ENCODE assay signal across 8 cellular contexts in the genomic region with DNA sequence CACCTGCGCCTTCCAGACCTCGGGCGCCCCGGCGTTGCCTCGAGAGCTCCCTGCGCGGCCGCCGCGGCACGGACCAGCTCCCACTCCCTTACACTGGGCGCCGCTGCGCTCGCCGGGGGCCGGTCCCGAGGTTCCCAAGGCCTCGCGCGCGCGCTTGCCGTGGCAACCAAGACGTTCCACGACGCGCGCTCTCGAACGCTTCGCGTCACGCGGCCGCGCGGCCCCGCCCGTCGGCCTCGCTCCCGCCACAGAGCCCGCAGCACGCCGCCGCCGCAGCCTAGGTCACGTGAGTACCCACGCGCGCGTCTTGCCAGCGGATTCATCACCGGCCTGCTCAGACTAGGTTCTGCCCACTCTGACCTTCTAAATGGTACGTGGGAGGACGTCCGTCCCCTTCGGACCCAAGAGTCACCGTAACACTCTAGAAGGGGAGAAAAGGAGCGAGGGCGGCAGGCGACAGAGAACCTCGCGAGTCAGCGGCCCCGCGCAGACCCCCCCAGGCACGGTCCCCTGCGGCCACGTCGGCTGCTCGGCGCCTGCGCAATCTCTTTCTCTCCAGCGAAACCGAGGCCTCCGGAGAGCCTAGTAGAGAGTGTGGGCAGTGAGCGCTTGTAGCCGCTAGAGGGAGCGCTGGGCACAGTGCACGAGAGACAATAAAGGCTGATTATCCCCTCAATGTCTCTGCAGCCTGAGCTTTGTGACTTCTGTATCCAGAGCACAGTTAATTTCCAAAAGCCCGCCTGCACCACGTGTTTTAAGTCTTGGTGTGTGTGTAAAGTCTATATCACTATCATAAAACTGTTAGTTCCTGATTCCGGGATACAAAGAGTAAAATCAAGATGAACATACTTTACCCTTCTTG. TPM values are rescaled to one million over a fixed set of nuclear protein-coding genes. Genes with fewer than 3 reads are reported as not detected.
DNase-seq lines count a peak whose midpoint lies in the region; ATAC-seq and TF ChIP-seq lines count a peak whose summit lies in the region.

A gene with protein sequence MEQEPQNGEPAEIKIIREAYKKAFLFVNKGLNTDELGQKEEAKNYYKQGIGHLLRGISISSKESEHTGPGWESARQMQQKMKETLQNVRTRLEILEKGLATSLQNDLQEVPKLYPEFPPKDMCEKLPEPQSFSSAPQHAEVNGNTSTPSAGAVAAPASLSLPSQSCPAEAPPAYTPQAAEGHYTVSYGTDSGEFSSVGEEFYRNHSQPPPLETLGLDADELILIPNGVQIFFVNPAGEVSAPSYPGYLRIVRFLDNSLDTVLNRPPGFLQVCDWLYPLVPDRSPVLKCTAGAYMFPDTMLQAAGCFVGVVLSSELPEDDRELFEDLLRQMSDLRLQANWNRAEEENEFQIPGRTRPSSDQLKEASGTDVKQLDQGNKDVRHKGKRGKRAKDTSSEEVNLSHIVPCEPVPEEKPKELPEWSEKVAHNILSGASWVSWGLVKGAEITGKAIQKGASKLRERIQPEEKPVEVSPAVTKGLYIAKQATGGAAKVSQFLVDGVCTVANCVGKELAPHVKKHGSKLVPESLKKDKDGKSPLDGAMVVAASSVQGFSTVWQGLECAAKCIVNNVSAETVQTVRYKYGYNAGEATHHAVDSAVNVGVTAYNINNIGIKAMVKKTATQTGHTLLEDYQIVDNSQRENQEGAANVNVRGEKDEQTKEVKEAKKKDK (minus strand): TSS at position 173 of the 862 bp plus-strand sequence. CDS start 10,564 bp downstream, outside the sequence.

- ATAC-seq in GM19372 (IDR thresholded peaks at IDR 0.05; ENCODE audit: low read depth, unreplicated experiment): peak; percentile 88
- ATAC-seq in HG03521 (IDR thresholded peaks at IDR 0.05; ENCODE audit: unreplicated experiment): peak; percentile 91

- peaks cover 27% of the 10 kb centered on the region for H3K4me1 Mint-ChIP-seq in activated CD4-positive, alpha-beta memory T cell treated with anti-CD3 and anti-CD28 coated beads, Interleukin-2, amount 10 ng/mL, durations not matched to agents 7 days and 5 days

- DNase-seq in BE2C (peak; percentile 88), NCI-H774 (lab: John Stamatoyannopoulos, UW) (peak; percentile 76)
- peak; percentile 89 for DNase-seq in activated CD4-positive, alpha-beta memory T cell treated with anti-CD3 and anti-CD28 coated beads, Interleukin-2, amount 10 ng/mL, durations not matched to agents 7 days and 5 days
- peak; percentile 87 for DNase-seq in stimulated activated CD4-positive, alpha-beta T cell treated with anti-CD3 and anti-CD28 coated beads, Interleukin-4, amount 100 ng/mL, for 1 hour

- CTCF ChIA-PET in activated CD4-positive, alpha-beta memory T cell treated with anti-CD3 and anti-CD28 coated beads, Interleukin-2, amount 10 ng/mL, durations not matched to agents 7 days and 5 days (lab: Charles Lee): interaction anchor here (0.6 to 2.6 kb wide), 18 partner anchors 9 to 636 kb away, joined by 3 to 28 read pairs (median 4); no protein-coding TSS in a partner anchor

- TF ChIP-seq CTCF in BE2C (IDR thresholded peaks at IDR 0.05; ENCODE audit: low read depth, low read length) (peak; percentile 99), liver (IDR thresholded peaks at IDR 0.05; ENCODE audit: low read depth, low read length, missing input control) (peak; percentile 97)

- peak within 1 kb of the TSS; percentile 88 for H3K4me3 Mint-ChIP-seq in activated CD4-positive, alpha-beta memory T cell treated with anti-CD3 and anti-CD28 coated beads, Interleukin-2, amount 10 ng/mL, durations not matched to agents 7 days and 5 days

- H3K27me3 Mint-ChIP-seq in activated CD4-positive, alpha-beta memory T cell treated with anti-CD3 and anti-CD28 coated beads, Interleukin-2, amount 10 ng/mL, durations not matched to agents 7 days and 5 days: peaks cover 13% of the 10 kb centered on the region

- peak; percentile 95 to 96 for TF ChIP-seq RAD21 in liver (IDR thresholded peaks at IDR 0.05)

- no peaks in the 10 kb centered on the region for H3K27me3 ChIP-seq in BE2C
- H3K27me3 ChIP-seq in duodenal mucosa (ENCODE audit: control insufficient read depth in 1 of 2, insufficient read depth in 2 of 2, low read length in 2 of 2): no peaks in the 10 kb centered on the region
- no peaks in the 10 kb centered on the region for H3K27me3 ChIP-seq in liver (ENCODE audit: control insufficient read depth in 4 of 4, insufficient read depth in 4 of 4, low read length in 3 of 4)

- peak within 1 kb of the TSS; percentile 82 to 92 for H3K9ac ChIP-seq in duodenal mucosa (ENCODE audit: low read depth in 1 of 2, low read length in 2 of 2)
- H3K9ac ChIP-seq in liver (ENCODE audit: low read depth in 1 of 2, low read length in 2 of 2): peak within 1 kb of the TSS; percentile 84 to 86

- 1% methylated on average over 86 of the region's 86 CpGs for WGBS in liver

- no peaks in the 10 kb centered on the region for H3K9me3 ChIP-seq in BE2C
- H3K9me3 ChIP-seq in duodenal mucosa (ENCODE audit: control insufficient read depth in 1 of 2, low read length in 2 of 2): no peaks in the 10 kb centered on the region
- no peaks in the 10 kb centered on the region for H3K9me3 ChIP-seq in liver (ENCODE audit: control insufficient read depth in 4 of 4, low read length in 3 of 4)

- H3K27ac ChIP-seq in duodenal mucosa (ENCODE audit: low read depth, low read length) (peak within 1 kb of the TSS; percentile 89), liver (ENCODE audit: low read depth in 1 of 2, low read length in 2 of 2) (peak within 1 kb of the TSS; percentile 97 to 99)

- peaks cover 4% of the 10 kb centered on the region for H3K36me3 Mint-ChIP-seq in activated CD4-positive, alpha-beta memory T cell treated with anti-CD3 and anti-CD28 coated beads, Interleukin-2, amount 10 ng/mL, durations not matched to agents 7 days and 5 days (ENCODE audit: low read depth)

- no peaks in the 10 kb centered on the region for H3K36me3 ChIP-seq in BE2C
- no peaks in the 10 kb centered on the region for H3K36me3 ChIP-seq in duodenal mucosa (ENCODE audit: control insufficient read depth in 1 of 2, insufficient read depth in 2 of 2, low read length in 2 of 2)
- H3K36me3 ChIP-seq in liver (ENCODE audit: control insufficient read depth in 4 of 4, insufficient read depth in 3 of 4, low read depth in 1 of 4, low read length in 3 of 4): no peaks in the 10 kb centered on the region

- no peaks in the 10 kb centered on the region for H3K9me3 Mint-ChIP-seq in activated CD4-positive, alpha-beta memory T cell treated with anti-CD3 and anti-CD28 coated beads, Interleukin-2, amount 10 ng/mL, durations not matched to agents 7 days and 5 days

- H3K4me1 ChIP-seq in BE2C: no peaks in the 10 kb centered on the region
- peaks cover 4 to 11% of the 10 kb centered on the region in 2 donors for H3K4me1 ChIP-seq in duodenal mucosa (ENCODE audit: control insufficient read depth in 1 of 2, insufficient read depth in 2 of 2, low read length in 2 of 2)
- H3K4me1 ChIP-seq in liver (ENCODE audit: control insufficient read depth in 4 of 4, insufficient read depth in 4 of 4, low read length in 3 of 4): peaks cover 2 to 20% (median 8%) of the 10 kb centered on the region in 4 donors

- POLR2A ChIA-PET in activated CD4-positive, alpha-beta memory T cell treated with anti-CD3 and anti-CD28 coated beads, Interleukin-2, amount 10 ng/mL, durations not matched to agents 7 days and 5 days (lab: Charles Lee): interaction anchor here (1.3 to 3.1 kb wide), 2 partner anchors 34 to 653 kb away, joined by 3 to 10 read pairs; a partner anchor contains a TSS

- H3K4me3 ChIP-seq in BE2C (ENCODE audit: low read depth, low read length) (peak within 1 kb of the TSS; percentile 75), duodenal mucosa (ENCODE audit: low read depth in 1 of 2, low read length in 2 of 2) (peak within 1 kb of the TSS; percentile 87 to 89), liver (ENCODE audit: low read depth in 1 of 3, low read length in 3 of 3) (peak within 1 kb of the TSS; percentile 55 to 93 (median 78))

- H3K27ac Mint-ChIP-seq in activated CD4-positive, alpha-beta memory T cell treated with anti-CD3 and anti-CD28 coated beads, Interleukin-2, amount 10 ng/mL, durations not matched to agents 7 days and 5 days: peak within 1 kb of the TSS; percentile 91

TF ChIP-seq in liver, 16 proteins besides CTCF, POLR2A, EP300 and RAD21 (continues in another document):
- TF ChIP-seq, protein P1, sequence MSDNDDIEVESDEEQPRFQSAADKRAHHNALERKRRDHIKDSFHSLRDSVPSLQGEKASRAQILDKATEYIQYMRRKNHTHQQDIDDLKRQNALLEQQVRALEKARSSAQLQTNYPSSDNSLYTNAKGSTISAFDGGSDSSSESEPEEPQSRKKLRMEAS (IDR thresholded peaks at IDR 0.05): peak; percentile 14
- TF ChIP-seq, protein P2, sequence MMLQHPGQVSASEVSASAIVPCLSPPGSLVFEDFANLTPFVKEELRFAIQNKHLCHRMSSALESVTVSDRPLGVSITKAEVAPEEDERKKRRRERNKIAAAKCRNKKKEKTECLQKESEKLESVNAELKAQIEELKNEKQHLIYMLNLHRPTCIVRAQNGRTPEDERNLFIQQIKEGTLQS (IDR thresholded peaks at IDR 0.05): no peak
- TF ChIP-seq JUND (IDR thresholded peaks at IDR 0.05) (peak in 1 of 2 donors; percentile 13), FOXA2 (IDR thresholded peaks at IDR 0.05) (no peak), SP1 (IDR thresholded peaks at IDR 0.05) (peak; percentile 33), TAF1 (conservative IDR thresholded peaks at IDR 0.05) (no peak), HNF4G (IDR thresholded peaks at IDR 0.05) (no peak), RXRA (IDR thresholded peaks at IDR 0.05) (no peak), EGR1 (IDR thresholded peaks at IDR 0.05; ENCODE audit: low read depth in 2 of 2) (no peak), NR2F2 (IDR thresholded peaks at IDR 0.05) (no peak), GABPA (IDR thresholded peaks at IDR 0.05 in 1 of 2, conservative IDR thresholded peaks at IDR 0.05 in 1 of 2) (no peak), HNF4A (conservative IDR thresholded peaks at IDR 0.05) (no peak)

RNA-seq across cellular contexts. Expression of the gene that starts here (rescaled TPM):
- polyA plus RNA-seq in BE2C (2012; ENCODE audit: insufficient read depth, insufficient read length, low read depth): 7.6 TPM
- 10 to 100 TPM; 23.6 to 24.0 TPM for total RNA-seq in activated CD4-positive, alpha-beta memory T cell treated with anti-CD3 and anti-CD28 coated beads, Interleukin-2, amount 10 ng/mL, durations not matched to agents 7 days and 5 days
- total RNA-seq in liver: 10 to 100 TPM; 14.9 to 15.3 TPM
- 1 to 10 TPM; 6.9 to 7.2 TPM for polyA plus RNA-seq in liver

Comparison
In these comparisons a context has a peak if more than half of its experiments do, and no peak if none do; other contexts are left out.
1. Peak in every context shown above with its lines: DNase-seq, ATAC-seq, H3K4me3 ChIP-seq and H3K27ac ChIP-seq.